Comparison of ENCODE assay signal across 13 cellular contexts in the genomic region with DNA sequence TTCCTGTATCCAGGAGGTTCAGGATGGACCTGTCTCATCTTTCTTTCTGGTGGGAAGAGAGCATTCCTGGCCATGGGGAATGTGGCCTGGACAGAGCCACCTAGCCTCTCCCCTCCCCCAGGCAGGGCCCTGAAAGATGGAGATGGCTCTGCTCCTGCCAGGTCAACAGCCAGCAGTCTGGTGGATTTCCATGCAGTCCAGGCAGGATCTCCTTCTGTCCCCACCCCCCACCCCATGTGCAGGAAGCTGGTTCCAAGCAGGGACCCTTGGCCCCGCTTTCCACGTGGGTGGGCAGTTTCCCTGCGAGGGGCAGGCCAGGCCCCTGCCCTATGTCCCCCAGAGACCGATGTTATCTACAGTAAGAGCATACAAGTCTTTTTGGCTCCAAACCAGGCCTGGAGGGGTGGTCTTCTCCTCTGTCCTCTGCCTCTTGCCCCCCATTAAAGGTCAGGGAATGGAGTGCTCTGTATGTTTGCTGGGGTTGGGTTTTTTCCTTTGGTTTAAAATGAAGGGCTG.
DNase-seq lines count a peak whose midpoint lies in the region; ATAC-seq, FAIRE-seq and TF ChIP-seq lines count a peak whose summit lies in the region.
"Had no signal": no experiment of that assay in that cellular context is flagged by ENCODE, and none has a peak within 500 bp of the region (broad histone marks: within the 10 kb centered on the region; RNA-seq: fewer than 3 reads in every experiment).

No MANE protein-coding gene starts in this region.

- no peaks in the 10 kb centered on the region for H3K27me3 Mint-ChIP-seq in natural killer cell (ENCODE audit: low read depth in 2 of 2)
- H3K27me3 Mint-ChIP-seq in natural killer cell treated with Interleukin-12 subunit alpha and Interleukin-12 subunit beta and Interleukin-15 and Interleukin-18, amount 100 ng/mL, for 72 hours = no peaks in the 10 kb centered on the region
- no peaks in the 10 kb centered on the region for H3K27me3 Mint-ChIP-seq in activated T-helper 17 cell treated with anti-CD3 and anti-CD28 coated beads, Interleukin-2, amount 50 U/mL, for 72 hours
- peaks cover 3% of the 10 kb centered on the region for H3K27me3 Mint-ChIP-seq in nephron progenitor cell (ENCODE audit: low read depth, poor library complexity)
- H3K27me3 Mint-ChIP-seq: dendritic cell treated with granulocyte-macrophage colony-stimulating factor and Interleukin-4, amounts not matched to agents 40 ng/mL and 50 ng/mL, for 4 days had no signal

- FAIRE-seq in GM12892 (lab: Jason Lieb, UNC) = no peak

- H3K9me3 Mint-ChIP-seq in natural killer cell (no peaks in the 10 kb centered on the region), nephron progenitor cell (no peaks in the 10 kb centered on the region)
- no peaks in the 10 kb centered on the region for H3K9me3 Mint-ChIP-seq in natural killer cell treated with Interleukin-12 subunit alpha and Interleukin-12 subunit beta and Interleukin-15 and Interleukin-18, amount 100 ng/mL, for 72 hours
- no peaks in the 10 kb centered on the region for H3K9me3 Mint-ChIP-seq in activated T-helper 17 cell treated with anti-CD3 and anti-CD28 coated beads, Interleukin-2, amount 50 U/mL, for 72 hours
- H3K9me3 Mint-ChIP-seq: dendritic cell treated with granulocyte-macrophage colony-stimulating factor and Interleukin-4, amounts not matched to agents 40 ng/mL and 50 ng/mL, for 4 days had no signal

- ATAC-seq in natural killer cell (no peak), HG03565 (IDR thresholded peaks at IDR 0.05; ENCODE audit: unreplicated experiment) (no peak)
- ATAC-seq in natural killer cell treated with Interleukin-12 subunit alpha and Interleukin-12 subunit beta and Interleukin-15 and Interleukin-18, amount 100 ng/mL, for 72 hours = no peak
- ATAC-seq in activated T-helper 17 cell treated with anti-CD3 and anti-CD28 coated beads, Interleukin-2, amount 50 U/mL, for 72 hours (replicated peaks) = no peak
- ATAC-seq: gastrocnemius medialis had no signal

- DNase-seq in natural killer cell (no peak), nephron progenitor cell (no peak), GF-D8 (lab: John Stamatoyannopoulos, UW) (no peak), GM12892 (ENCODE audit: insufficient read length) (no peak), NCI-H82 (lab: John Stamatoyannopoulos, UW) (no peak)
- DNase-seq in natural killer cell treated with Interleukin-12 subunit alpha and Interleukin-12 subunit beta and Interleukin-15 and Interleukin-18, amount 100 ng/mL, for 72 hours (ENCODE audit: low spot score) = no peak
- DNase-seq: activated naive CD4-positive, alpha-beta T cell treated with anti-CD3 and anti-CD28 coated beads, Interleukin-2, amount 50 U/mL, for 16 hours; C1 segment of cervical spinal cord; gastrocnemius medialis; GOT3 had no signal

- H3K4me3 Mint-ChIP-seq in natural killer cell (peak overlapping the region; percentile 14), nephron progenitor cell (peak overlapping the region; percentile 15)
- H3K4me3 Mint-ChIP-seq in natural killer cell treated with Interleukin-12 subunit alpha and Interleukin-12 subunit beta and Interleukin-15 and Interleukin-18, amount 100 ng/mL, for 72 hours = no peak overlapping the region
- peak overlapping the region; percentile 74 for H3K4me3 Mint-ChIP-seq in activated T-helper 17 cell treated with anti-CD3 and anti-CD28 coated beads, Interleukin-2, amount 50 U/mL, for 72 hours
- H3K4me3 Mint-ChIP-seq: dendritic cell treated with granulocyte-macrophage colony-stimulating factor and Interleukin-4, amounts not matched to agents 40 ng/mL and 50 ng/mL, for 4 days had no signal

- no peak for TF ChIP-seq POLR2A in GM12892 (IDR thresholded peaks at IDR 0.05; ENCODE audit: low read depth, low read length)

- intact Hi-C loops in natural killer cell (cut with micrococcal nuclease) = no loop called here

- H3K27ac Mint-ChIP-seq in natural killer cell (peak overlapping the region; percentile 76 to 86), nephron progenitor cell (no peak overlapping the region)
- peak overlapping the region in 1 of 2 donors; percentile 47 for H3K27ac Mint-ChIP-seq in natural killer cell treated with Interleukin-12 subunit alpha and Interleukin-12 subunit beta and Interleukin-15 and Interleukin-18, amount 100 ng/mL, for 72 hours
- peak overlapping the region; percentile 79 for H3K27ac Mint-ChIP-seq in activated T-helper 17 cell treated with anti-CD3 and anti-CD28 coated beads, Interleukin-2, amount 50 U/mL, for 72 hours
- H3K27ac Mint-ChIP-seq: dendritic cell treated with granulocyte-macrophage colony-stimulating factor and Interleukin-4, amounts not matched to agents 40 ng/mL and 50 ng/mL, for 4 days had no signal

- H3K36me3 Mint-ChIP-seq in natural killer cell = no peaks in the 10 kb centered on the region
- no peaks in the 10 kb centered on the region for H3K36me3 Mint-ChIP-seq in natural killer cell treated with Interleukin-12 subunit alpha and Interleukin-12 subunit beta and Interleukin-15 and Interleukin-18, amount 100 ng/mL, for 72 hours
- H3K36me3 Mint-ChIP-seq in activated T-helper 17 cell treated with anti-CD3 and anti-CD28 coated beads, Interleukin-2, amount 50 U/mL, for 72 hours (ENCODE audit: low read depth) = peaks cover 10% of the 10 kb centered on the region
- H3K36me3 Mint-ChIP-seq in nephron progenitor cell (ENCODE audit: low read depth) = no peaks in the 10 kb centered on the region

- TF ChIP-seq CTCF in natural killer cell (IDR thresholded peaks at IDR 0.05) (no peak), nephron progenitor cell (IDR thresholded peaks at IDR 0.05) (no peak)

- H3K4me1 Mint-ChIP-seq in natural killer cell (peaks cover 56 to 67% of the 10 kb centered on the region in 2 donors), nephron progenitor cell (peaks cover 97% of the 10 kb centered on the region)
- H3K4me1 Mint-ChIP-seq in natural killer cell treated with Interleukin-12 subunit alpha and Interleukin-12 subunit beta and Interleukin-15 and Interleukin-18, amount 100 ng/mL, for 72 hours (ENCODE audit: low read depth in 2 of 2) = peaks cover 37 to 50% of the 10 kb centered on the region in 2 donors
- peaks cover 40% of the 10 kb centered on the region for H3K4me1 Mint-ChIP-seq in activated T-helper 17 cell treated with anti-CD3 and anti-CD28 coated beads, Interleukin-2, amount 50 U/mL, for 72 hours
